12 cellular contexts compared by ENCODE assay signal in the genomic region with DNA sequence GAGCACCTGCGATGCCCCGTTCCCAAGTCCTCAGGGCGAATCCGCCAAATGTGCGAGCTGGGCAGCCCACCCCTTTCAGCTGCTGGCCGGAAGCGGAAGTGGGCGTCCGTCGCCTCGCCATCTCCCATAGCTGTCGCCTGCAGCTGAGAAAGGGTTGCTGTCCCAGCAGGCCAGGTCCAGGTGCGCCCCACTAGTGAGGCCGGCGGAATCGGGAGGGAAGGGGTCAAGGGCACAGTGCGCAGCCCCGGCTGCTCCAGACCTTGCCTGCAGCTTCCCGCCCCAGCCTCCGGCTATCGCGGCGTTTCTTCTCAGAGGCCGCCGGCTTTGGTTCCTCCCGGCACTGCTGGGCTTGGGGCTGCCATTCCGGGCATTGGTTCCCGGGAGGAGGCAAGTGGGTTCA. TPM values are rescaled to one million over a fixed set of nuclear protein-coding genes. Genes with fewer than 3 reads are reported as not detected.
DNase-seq lines count a peak whose midpoint lies in the region; ATAC-seq, FAIRE-seq and TF ChIP-seq lines count a peak whose summit lies in the region.
"Had no signal": no experiment of that assay in that cellular context is flagged by ENCODE, and none has a peak within 500 bp of the region (broad histone marks: within the 10 kb centered on the region; RNA-seq: fewer than 3 reads in every experiment).

A gene (plus strand): TSS at position 109 of the 400 bp plus-strand sequence. CDS start 15,299 bp downstream, outside the sequence.

- H3K79me2 ChIP-seq in mesendoderm (ENCODE audit: control insufficient read depth, insufficient read depth, low read length) = no peaks in the 10 kb centered on the region

- no peak within 1 kb of the TSS for H3K27ac Mint-ChIP-seq in naive thymus-derived CD4-positive, alpha-beta T cell

- H4K8ac ChIP-seq in mesendoderm (ENCODE audit: low read depth, low read length) = no peak within 1 kb of the TSS

- H2BK15ac ChIP-seq in mesendoderm (replicated peaks; ENCODE audit: low read depth) = no peak within 1 kb of the TSS

- H2BK5ac ChIP-seq in mesendoderm (ENCODE audit: low read length) = no peak within 1 kb of the TSS

- intact Hi-C loops in naive thymus-derived CD4-positive, alpha-beta T cell (cut with micrococcal nuclease) = no loop called here
- intact Hi-C loops in posterior vena cava (cut with DNase I) = no loop called here

- no peak within 1 kb of the TSS for H3K56ac ChIP-seq in mesendoderm (ENCODE audit: low read length)

- WGBS in mesendoderm (ENCODE audit: extremely low coverage, insufficient coverage, low lambda C conversion rate) = no CpG with 5 or more reads among the region's 28 CpGs

- peak; percentile 28 for DNase-seq in Ammon's horn (ENCODE audit: low spot score)
- peak; percentile 27 to 42 for DNase-seq in NCI-H1930 (lab: John Stamatoyannopoulos, UW)
- DNase-seq in bronchial epithelial cell (ENCODE audit: low read depth) = no peak
- DNase-seq in naive thymus-derived CD4-positive, alpha-beta T cell = no peak
- DNase-seq in mesendoderm = no peak
- no peak for DNase-seq in posterior vena cava (ENCODE audit: low spot score)
- DNase-seq in stimulated activated CD4-positive, alpha-beta T cell treated with anti-CD3 and anti-CD28 coated beads, Interleukin-2, amount 100 ng/mL, for 24 hours = no peak
- DNase-seq: activated CD8-positive, alpha-beta memory T cell treated with anti-CD3 and anti-CD28 coated beads, Interleukin-2, amount 50 U/mL, for 48 hours; NCI-H1105 treated with DMSO at 0.1 percent for 48 hours had no signal

- FAIRE-seq in bronchial epithelial cell (lab: Jason Lieb, UNC) = no peak
- FAIRE-seq: endothelial cell of umbilical vein, G401.6 had no signal

- H2BK120ac ChIP-seq in mesendoderm (ENCODE audit: low read depth, low read length) = no peak within 1 kb of the TSS

- H3K23ac ChIP-seq in mesendoderm (ENCODE audit: low read length) = no peak within 1 kb of the TSS

- TF ChIP-seq CTCF in bronchial epithelial cell (IDR thresholded peaks at IDR 0.05; ENCODE audit: insufficient read depth, low read length, severe bottlenecking) = no peak

- peaks cover 0 to 70% (median 7%) of the 10 kb centered on the region in 3 experiments for H3K9me3 ChIP-seq in naive thymus-derived CD4-positive, alpha-beta T cell (ENCODE audit: control insufficient read depth in 2 of 3, low read length in 3 of 3)

- no peaks in the 10 kb centered on the region for H3K36me3 ChIP-seq in bronchial epithelial cell (ENCODE audit: control insufficient read depth, insufficient read depth, low read length)
- no peaks in the 10 kb centered on the region for H3K36me3 ChIP-seq in naive thymus-derived CD4-positive, alpha-beta T cell (ENCODE audit: control insufficient read depth in 2 of 3, insufficient read depth in 3 of 3, low read length in 3 of 3)
- no peaks in the 10 kb centered on the region for H3K36me3 ChIP-seq in mesendoderm (ENCODE audit: control insufficient read depth, insufficient read depth, low read length)

- no peak within 1 kb of the TSS for H4K5ac ChIP-seq in mesendoderm (ENCODE audit: low read length)

- CTCF ChIA-PET in naive thymus-derived CD4-positive, alpha-beta T cell (lab: Charles Lee) = no interaction called here

- H3K4me3 ChIP-seq in bronchial epithelial cell (ENCODE audit: low read depth, low read length) (peak within 1 kb of the TSS; percentile 27), mesendoderm (ENCODE audit: low read length) (no peak within 1 kb of the TSS)
- no peak within 1 kb of the TSS for H3K4me3 ChIP-seq in naive thymus-derived CD4-positive, alpha-beta T cell (ENCODE audit: low read length)

- H3K36me3 Mint-ChIP-seq in naive thymus-derived CD4-positive, alpha-beta T cell = peaks cover 14 to 49% (median 43%) of the 10 kb centered on the region in 5 donors

- peak within 1 kb of the TSS in 6 of 10 donors; percentile 6 to 58 (median 38) for H3K4me3 Mint-ChIP-seq in naive thymus-derived CD4-positive, alpha-beta T cell

- H3K4ac ChIP-seq in mesendoderm (ENCODE audit: low read depth, low read length) = no peak within 1 kb of the TSS

- H3K27ac ChIP-seq in naive thymus-derived CD4-positive, alpha-beta T cell (ENCODE audit: low read depth, low read length) = no peak within 1 kb of the TSS
- H3K27ac ChIP-seq in mesendoderm (ENCODE audit: low read depth, low read length) = no peak within 1 kb of the TSS

- no peak within 1 kb of the TSS for H2AK5ac ChIP-seq in mesendoderm (ENCODE audit: low read length)

- POLR2A ChIA-PET in naive thymus-derived CD4-positive, alpha-beta T cell (lab: Charles Lee) = no interaction called here

- H3K79me1 ChIP-seq in mesendoderm (ENCODE audit: low read length) = no peaks in the 10 kb centered on the region

- H3K27me3 ChIP-seq in bronchial epithelial cell (ENCODE audit: control insufficient read depth, insufficient read depth, low read length) = no peaks in the 10 kb centered on the region
- peaks cover 0 to 5% of the 10 kb centered on the region in 2 donors for H3K27me3 ChIP-seq in naive thymus-derived CD4-positive, alpha-beta T cell (ENCODE audit: control insufficient read depth in 2 of 2, insufficient read depth in 2 of 2, low read length in 2 of 2)
- no peaks in the 10 kb centered on the region for H3K27me3 ChIP-seq in mesendoderm (ENCODE audit: insufficient read depth, low read length, poor library complexity)

- peaks cover 0 to 14% (median 9%) of the 10 kb centered on the region in 5 donors for H3K27me3 Mint-ChIP-seq in naive thymus-derived CD4-positive, alpha-beta T cell

- no peak for ATAC-seq in naive thymus-derived CD4-positive, alpha-beta T cell
- no peak for ATAC-seq in HG02759 (IDR thresholded peaks at IDR 0.05; ENCODE audit: unreplicated experiment)

- H3K4me2 ChIP-seq in mesendoderm (ENCODE audit: low read length) = no peak within 1 kb of the TSS

- H3K9ac ChIP-seq in mesendoderm (ENCODE audit: low read length) = no peak within 1 kb of the TSS

- H3K4me1 ChIP-seq in naive thymus-derived CD4-positive, alpha-beta T cell (ENCODE audit: control insufficient read depth in 2 of 2, insufficient read depth in 2 of 2, low read length in 2 of 2) = no peaks in the 10 kb centered on the region
- H3K4me1 ChIP-seq in mesendoderm (ENCODE audit: control insufficient read depth, low read depth, low read length) = no peaks in the 10 kb centered on the region

- H3K4me1 Mint-ChIP-seq in naive thymus-derived CD4-positive, alpha-beta T cell = peaks cover 0 to 12% (median 4%) of the 10 kb centered on the region in 7 donors

- peaks cover 16 to 97% (median 57%) of the 10 kb centered on the region in 11 donors for H3K9me3 Mint-ChIP-seq in naive thymus-derived CD4-positive, alpha-beta T cell

- H3K18ac ChIP-seq in mesendoderm (ENCODE audit: low read length) = no peak within 1 kb of the TSS

RNA-seq across cellular contexts. Expression of the gene that starts here (rescaled TPM):
- 0.79 and 1.2 TPM in 2 replicates for total RNA-seq in bronchial epithelial cell
- total RNA-seq in naive thymus-derived CD4-positive, alpha-beta T cell = 1 to 10 TPM in 3 of 5 experiments, under 1 TPM in 2; 0.21 to 4.3 (median 1.1) TPM
- polyA plus RNA-seq in naive thymus-derived CD4-positive, alpha-beta T cell = 1 to 10 TPM in 1 of 2 donors, under 1 TPM in 1; 0.73 to 1.2 TPM
- 2.9 TPM for polyA plus RNA-seq in mesendoderm (2013, experiment 1 of 2)
- polyA plus RNA-seq in mesendoderm (2013, experiment 2 of 2) = 3.2 TPM
- 1 to 10 TPM; 1.9 to 4.0 TPM for total RNA-seq in posterior vena cava

Comparison
In these comparisons a context has a peak if more than half of its experiments do, and no peak if none do; other contexts are left out.
1. DNase-seq: peak in Ammon's horn (single experiment) and NCI-H1930 (2 of 2); none in bronchial epithelial cell (single experiment), naive thymus-derived CD4-positive, alpha-beta T cell (0 of 9), mesendoderm (single experiment), posterior vena cava (single experiment) and stimulated activated CD4-positive, alpha-beta T cell treated with anti-CD3 and anti-CD28 coated beads, Interleukin-2, amount 100 ng/mL, for 24 hours (0 of 2).